ENCODE assay signal across 8 cellular contexts in the genomic region with DNA sequence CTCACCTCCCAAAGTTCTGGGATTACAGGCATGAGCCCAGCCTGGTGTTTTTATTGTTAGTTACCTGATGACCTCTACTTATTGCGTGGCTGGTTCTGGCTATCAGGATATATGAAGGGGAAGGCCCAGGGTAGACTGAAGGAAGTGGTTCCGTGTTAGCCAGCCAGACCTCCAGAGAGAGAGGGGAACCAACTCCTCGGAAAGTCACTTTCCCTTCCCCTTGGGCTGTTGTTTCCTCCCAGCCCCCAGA. TPM values are rescaled to one million over a fixed set of nuclear protein-coding genes. Genes with fewer than 3 reads are reported as not detected.
A peak's percentile ranks its signal among the peaks of the same experiment; 100 is the strongest.
DNase-seq lines count a peak whose midpoint lies in the region; ATAC-seq and TF ChIP-seq lines count a peak whose summit lies in the region.
"Had no signal": no experiment of that assay in that cellular context is flagged by ENCODE, and none has a peak within 500 bp of the region (broad histone marks: within the 10 kb centered on the region; RNA-seq: fewer than 3 reads in every experiment).

No MANE protein-coding gene starts in this region.

- peaks cover 34% of the 10 kb centered on the region for H3K36me3 Mint-ChIP-seq in activated T-helper 2 cell treated with anti-CD3 and anti-CD28 coated beads, Interferon-gamma antibody, Interleukin-2, Interleukin-4, amounts not matched to agents 10 μg/mL and 5 μg/mL and 100 μg/mL, durations not matched to agents 14 hours and 24 hours and 36 hours (ENCODE audit: low read depth)
- no peaks in the 10 kb centered on the region for H3K36me3 Mint-ChIP-seq in osteocyte (ENCODE audit: unreplicated experiment)

- H3K27me3 Mint-ChIP-seq in activated T-helper 2 cell treated with anti-CD3 and anti-CD28 coated beads, Interferon-gamma antibody, Interleukin-2, Interleukin-4, amounts not matched to agents 10 μg/mL and 5 μg/mL and 100 μg/mL, durations not matched to agents 14 hours and 24 hours and 36 hours (ENCODE audit: low read depth) = no peaks in the 10 kb centered on the region
- H3K27me3 Mint-ChIP-seq in osteocyte (ENCODE audit: unreplicated experiment) = peaks cover 35% of the 10 kb centered on the region

- intact Hi-C loops in activated T-helper 2 cell treated with anti-CD3 and anti-CD28 coated beads, Interferon-gamma antibody, Interleukin-2, Interleukin-4, amounts not matched to agents 10 μg/mL and 5 μg/mL and 100 μg/mL, durations not matched to agents 14 hours and 24 hours and 36 hours (cut with micrococcal nuclease) = loop anchor here (5.0 kb wide), 2 partner anchors 125 to 170 kb away; no protein-coding TSS in a partner anchor
- intact Hi-C loops in sciatic nerve (cut with DNase I) = no loop called here

- peaks cover 14% of the 10 kb centered on the region for H3K9me3 Mint-ChIP-seq in activated T-helper 2 cell treated with anti-CD3 and anti-CD28 coated beads, Interferon-gamma antibody, Interleukin-2, Interleukin-4, amounts not matched to agents 10 μg/mL and 5 μg/mL and 100 μg/mL, durations not matched to agents 14 hours and 24 hours and 36 hours
- peaks cover 8% of the 10 kb centered on the region for H3K9me3 Mint-ChIP-seq in osteocyte (ENCODE audit: unreplicated experiment)

- no peak for DNase-seq in activated T-helper 2 cell treated with anti-CD3 and anti-CD28 coated beads, Interferon-gamma antibody, Interleukin-2, Interleukin-4, amounts not matched to agents 10 μg/mL and 5 μg/mL and 100 μg/mL, durations not matched to agents 14 hours and 24 hours and 36 hours (ENCODE audit: low spot score)
- DNase-seq in sciatic nerve (ENCODE audit: low spot score) (no peak), osteocyte (ENCODE audit: extremely low spot score, unreplicated experiment) (no peak), DMS53 (lab: John Stamatoyannopoulos, UW) (no peak), glomerular visceral epithelial cell (ENCODE audit: extremely low spot score) (no peak)
- DNase-seq: NCI-H2171 treated with DMSO at 0.1 percent for 48 hours had no signal

- ATAC-seq in GM19351 (IDR thresholded peaks at IDR 0.05; ENCODE audit: unreplicated experiment) (peak; percentile 20), HG03175 (IDR thresholded peaks at IDR 0.05; ENCODE audit: unreplicated experiment) (peak; percentile 10), sciatic nerve (peak; percentile 42)

- H3K4me3 Mint-ChIP-seq in activated T-helper 2 cell treated with anti-CD3 and anti-CD28 coated beads, Interferon-gamma antibody, Interleukin-2, Interleukin-4, amounts not matched to agents 10 μg/mL and 5 μg/mL and 100 μg/mL, durations not matched to agents 14 hours and 24 hours and 36 hours (ENCODE audit: low read depth) = peak overlapping the region; percentile 96
- no peak overlapping the region for H3K4me3 Mint-ChIP-seq in osteocyte (ENCODE audit: unreplicated experiment)

- peak overlapping the region; percentile 95 for H3K27ac Mint-ChIP-seq in activated T-helper 2 cell treated with anti-CD3 and anti-CD28 coated beads, Interferon-gamma antibody, Interleukin-2, Interleukin-4, amounts not matched to agents 10 μg/mL and 5 μg/mL and 100 μg/mL, durations not matched to agents 14 hours and 24 hours and 36 hours
- no peak overlapping the region for H3K27ac Mint-ChIP-seq in osteocyte (ENCODE audit: unreplicated experiment)

- no peak for TF ChIP-seq CTCF in osteocyte (IDR thresholded peaks at IDR 0.05)

- peaks cover 53% of the 10 kb centered on the region for H3K4me1 Mint-ChIP-seq in activated T-helper 2 cell treated with anti-CD3 and anti-CD28 coated beads, Interferon-gamma antibody, Interleukin-2, Interleukin-4, amounts not matched to agents 10 μg/mL and 5 μg/mL and 100 μg/mL, durations not matched to agents 14 hours and 24 hours and 36 hours (ENCODE audit: low read depth)
- peaks cover 11% of the 10 kb centered on the region for H3K4me1 Mint-ChIP-seq in osteocyte (ENCODE audit: unreplicated experiment)

RNA-seq across cellular contexts. Expression of a gene that starts 2.5 kb away (rescaled TPM):
- total RNA-seq in activated T-helper 2 cell treated with anti-CD3 and anti-CD28 coated beads, Interferon-gamma antibody, Interleukin-2, Interleukin-4, amounts not matched to agents 10 μg/mL and 5 μg/mL and 100 μg/mL, durations not matched to agents 14 hours and 24 hours and 36 hours = 84.9 and 91.9 TPM in 2 replicates
- total RNA-seq in sciatic nerve (12.2 TPM), osteocyte (not detected in 2 replicates)

Comparison
In these comparisons a context has a peak if more than half of its experiments do, and no peak if none do; other contexts are left out.
1. RNA of a gene that starts 2.5 kb away (total RNA-seq): 84.9 to 91.9 TPM in activated T-helper 2 cell treated with anti-CD3 and anti-CD28 coated beads, Interferon-gamma antibody, Interleukin-2, Interleukin-4, amounts not matched to agents 10 μg/mL and 5 μg/mL and 100 μg/mL, durations not matched to agents 14 hours and 24 hours and 36 hours and 12.2 TPM in sciatic nerve (single experiment); not detected in osteocyte; every median in the first group is over 10 times any median in the second.
2. Peak in every context shown above with its lines, with median percentiles within 50 percentile points of each other: ATAC-seq.